1 cellular context compared by ENCODE assay signal in the genomic region with DNA sequence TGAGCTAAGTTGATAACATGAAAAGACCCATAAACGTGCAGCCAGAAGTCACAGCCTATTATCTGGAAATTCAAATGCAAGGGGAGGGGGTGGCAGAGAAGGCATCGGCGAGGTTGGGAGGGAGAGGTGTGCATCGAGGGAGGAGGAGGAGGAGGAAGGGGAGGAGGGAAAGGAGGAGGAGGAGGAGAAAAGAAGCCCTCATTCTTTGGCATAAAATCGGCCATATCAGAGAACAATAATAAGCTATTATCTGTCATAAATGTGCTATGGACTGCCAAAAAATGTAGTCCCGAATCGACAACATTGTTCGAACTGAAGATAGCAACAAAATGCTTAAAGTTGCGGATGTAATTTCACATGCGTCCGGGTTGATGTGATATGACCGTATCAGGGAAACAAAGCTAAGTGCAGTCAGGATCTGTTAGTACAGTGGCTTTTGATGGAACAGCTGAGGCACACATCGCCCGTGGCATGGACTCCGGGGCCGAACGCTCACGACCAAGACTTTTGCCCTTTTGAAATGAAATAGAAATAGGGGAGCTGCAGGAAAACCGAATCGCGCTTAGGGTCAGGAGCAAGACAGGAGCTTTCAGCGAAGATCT.
TF ChIP-seq lines count a peak whose summit lies in the region.

No MANE protein-coding gene starts in this region.

TF ChIP-seq in GM12878, 131 proteins besides CTCF, POLR2A, EP300 and RAD21 (continued from another document):
- no peak for TF ChIP-seq RELA (IDR thresholded peaks at IDR 0.05; ENCODE audit: borderline replicate concordance, partially characterized antibody)
- TF ChIP-seq, protein P1, sequence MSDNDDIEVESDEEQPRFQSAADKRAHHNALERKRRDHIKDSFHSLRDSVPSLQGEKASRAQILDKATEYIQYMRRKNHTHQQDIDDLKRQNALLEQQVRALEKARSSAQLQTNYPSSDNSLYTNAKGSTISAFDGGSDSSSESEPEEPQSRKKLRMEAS (IDR thresholded peaks at IDR 0.05; ENCODE audit: low read depth, low read length) = no peak
- TF ChIP-seq, protein P2, sequence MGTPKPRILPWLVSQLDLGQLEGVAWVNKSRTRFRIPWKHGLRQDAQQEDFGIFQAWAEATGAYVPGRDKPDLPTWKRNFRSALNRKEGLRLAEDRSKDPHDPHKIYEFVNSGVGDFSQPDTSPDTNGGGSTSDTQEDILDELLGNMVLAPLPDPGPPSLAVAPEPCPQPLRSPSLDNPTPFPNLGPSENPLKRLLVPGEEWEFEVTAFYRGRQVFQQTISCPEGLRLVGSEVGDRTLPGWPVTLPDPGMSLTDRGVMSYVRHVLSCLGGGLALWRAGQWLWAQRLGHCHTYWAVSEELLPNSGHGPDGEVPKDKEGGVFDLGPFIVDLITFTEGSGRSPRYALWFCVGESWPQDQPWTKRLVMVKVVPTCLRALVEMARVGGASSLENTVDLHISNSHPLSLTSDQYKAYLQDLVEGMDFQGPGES (IDR thresholded peaks at IDR 0.05) = no peak
- TF ChIP-seq, protein P3, sequence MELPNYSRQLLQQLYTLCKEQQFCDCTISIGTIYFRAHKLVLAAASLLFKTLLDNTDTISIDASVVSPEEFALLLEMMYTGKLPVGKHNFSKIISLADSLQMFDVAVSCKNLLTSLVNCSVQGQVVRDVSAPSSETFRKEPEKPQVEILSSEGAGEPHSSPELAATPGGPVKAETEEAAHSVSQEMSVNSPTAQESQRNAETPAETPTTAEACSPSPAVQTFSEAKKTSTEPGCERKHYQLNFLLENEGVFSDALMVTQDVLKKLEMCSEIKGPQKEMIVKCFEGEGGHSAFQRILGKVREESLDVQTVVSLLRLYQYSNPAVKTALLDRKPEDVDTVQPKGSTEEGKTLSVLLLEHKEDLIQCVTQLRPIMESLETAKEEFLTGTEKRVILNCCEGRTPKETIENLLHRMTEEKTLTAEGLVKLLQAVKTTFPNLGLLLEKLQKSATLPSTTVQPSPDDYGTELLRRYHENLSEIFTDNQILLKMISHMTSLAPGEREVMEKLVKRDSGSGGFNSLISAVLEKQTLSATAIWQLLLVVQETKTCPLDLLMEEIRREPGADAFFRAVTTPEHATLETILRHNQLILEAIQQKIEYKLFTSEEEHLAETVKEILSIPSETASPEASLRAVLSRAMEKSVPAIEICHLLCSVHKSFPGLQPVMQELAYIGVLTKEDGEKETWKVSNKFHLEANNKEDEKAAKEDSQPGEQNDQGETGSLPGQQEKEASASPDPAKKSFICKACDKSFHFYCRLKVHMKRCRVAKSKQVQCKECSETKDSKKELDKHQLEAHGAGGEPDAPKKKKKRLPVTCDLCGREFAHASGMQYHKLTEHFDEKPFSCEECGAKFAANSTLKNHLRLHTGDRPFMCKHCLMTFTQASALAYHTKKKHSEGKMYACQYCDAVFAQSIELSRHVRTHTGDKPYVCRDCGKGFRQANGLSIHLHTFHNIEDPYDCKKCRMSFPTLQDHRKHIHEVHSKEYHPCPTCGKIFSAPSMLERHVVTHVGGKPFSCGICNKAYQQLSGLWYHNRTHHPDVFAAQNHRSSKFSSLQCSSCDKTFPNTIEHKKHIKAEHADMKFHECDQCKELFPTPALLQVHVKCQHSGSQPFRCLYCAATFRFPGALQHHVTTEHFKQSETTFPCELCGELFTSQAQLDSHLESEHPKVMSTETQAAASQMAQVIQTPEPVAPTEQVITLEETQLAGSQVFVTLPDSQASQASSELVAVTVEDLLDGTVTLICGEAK (IDR thresholded peaks at IDR 0.05; ENCODE audit: borderline replicate concordance) = no peak
- TF ChIP-seq, protein P4, sequence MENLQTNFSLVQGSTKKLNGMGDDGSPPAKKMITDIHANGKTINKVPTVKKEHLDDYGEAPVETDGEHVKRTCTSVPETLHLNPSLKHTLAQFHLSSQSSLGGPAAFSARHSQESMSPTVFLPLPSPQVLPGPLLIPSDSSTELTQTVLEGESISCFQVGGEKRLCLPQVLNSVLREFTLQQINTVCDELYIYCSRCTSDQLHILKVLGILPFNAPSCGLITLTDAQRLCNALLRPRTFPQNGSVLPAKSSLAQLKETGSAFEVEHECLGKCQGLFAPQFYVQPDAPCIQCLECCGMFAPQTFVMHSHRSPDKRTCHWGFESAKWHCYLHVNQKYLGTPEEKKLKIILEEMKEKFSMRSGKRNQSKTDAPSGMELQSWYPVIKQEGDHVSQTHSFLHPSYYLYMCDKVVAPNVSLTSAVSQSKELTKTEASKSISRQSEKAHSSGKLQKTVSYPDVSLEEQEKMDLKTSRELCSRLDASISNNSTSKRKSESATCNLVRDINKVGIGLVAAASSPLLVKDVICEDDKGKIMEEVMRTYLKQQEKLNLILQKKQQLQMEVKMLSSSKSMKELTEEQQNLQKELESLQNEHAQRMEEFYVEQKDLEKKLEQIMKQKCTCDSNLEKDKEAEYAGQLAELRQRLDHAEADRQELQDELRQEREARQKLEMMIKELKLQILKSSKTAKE (IDR thresholded peaks at IDR 0.05; ENCODE audit: low read depth, poor library complexity, severe bottlenecking) = no peak
